In genomic region chr15:87748483-87748882, GRCh38 we compare ENCODE assay signal across 10 cellular contexts.
"Had no signal": no experiment of that assay in that cellular context is flagged by ENCODE, and none has a peak within 500 bp of the region (broad histone marks: within the 10 kb centered on the region; RNA-seq: fewer than 3 reads in every experiment).

No MANE protein-coding gene starts in this region.

- FAIRE-seq: H54, HTR-8/SVneo had no signal

- ATAC-seq: HCT116 had no signal

- H3K9ac ChIP-seq: GM23248, KMS-11 had no signal

- H3K4me3 ChIP-seq: GM23248 had no signal

- H3K4me2 ChIP-seq: KMS-11 had no signal

- H2AFZ ChIP-seq: GM23248 had no signal

- DNase-seq: GM23248, GOT3, H9, HFFc6, IMR-90, KBM-7 had no signal

- H3K27ac ChIP-seq: GM23248, KMS-11 had no signal
